In genomic region chr6:33725891-33726673, GRCh38 we compare ENCODE assay signal across 26 cellular contexts. TPM values are rescaled to one million over a fixed set of nuclear protein-coding genes. Genes with fewer than 3 reads are reported as not detected.
"Had no signal": no experiment of that assay in that cellular context is flagged by ENCODE, and none has a peak within 500 bp of the region (broad histone marks: within the 10 kb centered on the region; RNA-seq: fewer than 3 reads in every experiment).

No MANE protein-coding gene starts in this region.

- H3K36me3 ChIP-seq: brain microvascular endothelial cell, cardiac muscle cell, MG63, Peyer's patch had no signal

- H3K9me3 Mint-ChIP-seq: activated CD4-positive, alpha-beta memory T cell treated with anti-CD3 and anti-CD28 coated beads for 36 hours; activated CD4-positive, alpha-beta T cell treated with anti-CD3 and anti-CD28 coated beads, Interleukin-2, amount 10 ng/mL, durations not matched to agents 7 days and 5 days; activated naive CD4-positive, alpha-beta T cell treated with anti-CD3 and anti-CD28 coated beads, Interleukin-2, amount 10 ng/mL, durations not matched to agents 7 days and 5 days; activated naive CD8-positive, alpha-beta T cell treated with anti-CD3 and anti-CD28 coated beads for 36 hours; activated T-helper 17 cell treated with anti-CD3 and anti-CD28 coated beads, Interleukin-2, amount 50 U/mL, for 72 hours; T-helper 1 cell treated with Interleukin-12 subunit alpha and Interleukin-12 subunit beta and Interleukin-4 antibody, amounts not matched to agents 30 μg/mL and 1 μg/mL, for 36 hours had no signal

- H3K27me3 Mint-ChIP-seq: activated naive CD8-positive, alpha-beta T cell treated with anti-CD3 and anti-CD28 coated beads for 36 hours had no signal

- H3K36me3 Mint-ChIP-seq: activated CD4-positive, alpha-beta memory T cell treated with anti-CD3 and anti-CD28 coated beads for 36 hours; activated naive CD4-positive, alpha-beta T cell treated with anti-CD3 and anti-CD28 coated beads, Interleukin-2, amount 10 ng/mL, durations not matched to agents 7 days and 5 days; activated naive CD8-positive, alpha-beta T cell treated with anti-CD3 and anti-CD28 coated beads for 36 hours had no signal

- H3K27ac Mint-ChIP-seq: activated CD4-positive, alpha-beta memory T cell treated with anti-CD3 and anti-CD28 coated beads for 36 hours; activated CD4-positive, alpha-beta T cell treated with anti-CD3 and anti-CD28 coated beads, Interleukin-2, amount 10 ng/mL, durations not matched to agents 7 days and 5 days; activated naive CD8-positive, alpha-beta T cell treated with anti-CD3 and anti-CD28 coated beads for 36 hours; activated T-helper 17 cell treated with anti-CD3 and anti-CD28 coated beads, Interleukin-2, amount 50 U/mL, for 72 hours; T-helper 1 cell treated with Interleukin-12 subunit alpha and Interleukin-12 subunit beta and Interleukin-4 antibody, amounts not matched to agents 30 μg/mL and 1 μg/mL, for 36 hours had no signal

- H3K4me3 ChIP-seq: cardiac muscle cell, MG63, Peyer's patch had no signal

- ATAC-seq: activated T-helper 17 cell treated with anti-CD3 and anti-CD28 coated beads, Interleukin-2, amount 50 U/mL, for 72 hours had no signal

- H3K27me3 ChIP-seq: cardiac muscle cell, MG63, Peyer's patch had no signal

- H3K27ac ChIP-seq: brain microvascular endothelial cell, cardiac muscle cell, Peyer's patch, RWPE1 had no signal

- H3K4me3 Mint-ChIP-seq: activated CD4-positive, alpha-beta memory T cell treated with anti-CD3 and anti-CD28 coated beads for 36 hours; activated CD4-positive, alpha-beta T cell treated with anti-CD3 and anti-CD28 coated beads, Interleukin-2, amount 10 ng/mL, durations not matched to agents 7 days and 5 days; activated naive CD4-positive, alpha-beta T cell treated with anti-CD3 and anti-CD28 coated beads, Interleukin-2, amount 10 ng/mL, durations not matched to agents 7 days and 5 days; activated naive CD8-positive, alpha-beta T cell treated with anti-CD3 and anti-CD28 coated beads for 36 hours; activated T-helper 17 cell treated with anti-CD3 and anti-CD28 coated beads, Interleukin-2, amount 50 U/mL, for 72 hours; T-helper 1 cell treated with Interleukin-12 subunit alpha and Interleukin-12 subunit beta and Interleukin-4 antibody, amounts not matched to agents 30 μg/mL and 1 μg/mL, for 36 hours had no signal

- H3K4me1 ChIP-seq: Peyer's patch had no signal

- DNase-seq: activated CD4-positive, alpha-beta memory T cell treated with anti-CD3 and anti-CD28 coated beads for 36 hours; activated CD4-positive, alpha-beta T cell treated with anti-CD3 and anti-CD28 coated beads, Interleukin-2, amount 10 ng/mL, durations not matched to agents 7 days and 5 days; activated CD4-positive, CD25-positive, alpha-beta regulatory T cell; activated gamma-delta T cell treated with Interleukin-2 at 50 U/mL for 16 hours; activated naive CD4-positive, alpha-beta T cell treated with anti-CD3 and anti-CD28 coated beads, Interleukin-2, amount 10 ng/mL, durations not matched to agents 7 days and 5 days; activated naive CD8-positive, alpha-beta T cell treated with anti-CD3 and anti-CD28 coated beads for 36 hours; activated T-cell treated with anti-CD3 and anti-CD28 coated beads for 4 hours; activated T-cell treated with anti-CD3 and anti-CD28 coated beads, Interleukin-2, amount 50 U/mL, for 48 hours; brain microvascular endothelial cell; MG63; MV-4-11; NCI-H1092 treated with DMSO at 0.1 percent for 48 hours; NCI-H1417 treated with DMSO at 0.1 percent for 48 hours; NCI-H1694; NCI-H2029 treated with DMSO at 0.1 percent for 48 hours; NCI-H345; NCI-H510A; NCI-H526 treated with DMSO at 0.1 percent for 48 hours; Peyer's patch; Right ventricle myocardium superior had no signal

- H3K9me3 ChIP-seq: MG63, Peyer's patch had no signal

RNA-seq across cellular contexts. Expression of gene IP6K3, which starts 20.6 kb away (rescaled TPM):
- total RNA-seq: activated CD4-positive, alpha-beta memory T cell treated with anti-CD3 and anti-CD28 coated beads for 36 hours; activated CD4-positive, alpha-beta T cell treated with anti-CD3 and anti-CD28 coated beads, Interleukin-2, amount 10 ng/mL, durations not matched to agents 7 days and 5 days; activated CD8-positive, alpha-beta memory T cell treated with anti-CD3 and anti-CD28 coated beads for 36 hours; activated naive CD8-positive, alpha-beta T cell treated with anti-CD3 and anti-CD28 coated beads for 36 hours; activated T-helper 17 cell treated with anti-CD3 and anti-CD28 coated beads, Interleukin-2, amount 50 U/mL, for 72 hours; SK-MEL-5 had no signal
